Comparison of ENCODE assay signal across 19 cellular contexts in the genomic region with DNA sequence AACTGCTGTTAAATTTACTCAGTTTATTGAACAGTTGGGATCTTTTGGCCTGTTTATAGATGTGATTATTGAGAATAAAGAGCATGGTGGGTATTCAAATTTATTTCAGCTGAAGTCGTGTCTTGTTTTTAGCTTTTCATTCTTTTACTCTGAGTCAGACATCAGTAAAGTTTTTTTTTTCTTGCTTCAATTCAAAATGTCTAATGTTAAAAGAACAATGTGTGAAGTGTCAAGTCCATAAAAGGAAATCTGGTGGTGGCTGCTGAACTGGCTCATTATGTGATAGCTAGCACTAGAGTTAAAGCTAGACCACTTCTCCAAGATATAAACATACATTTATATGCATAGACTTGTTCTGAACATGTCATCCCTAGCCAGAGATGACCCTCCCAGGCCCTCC.
DNase-seq lines count a peak whose midpoint lies in the region; ATAC-seq, FAIRE-seq and TF ChIP-seq lines count a peak whose summit lies in the region.
"Had no signal": no experiment of that assay in that cellular context is flagged by ENCODE, and none has a peak within 500 bp of the region (broad histone marks: within the 10 kb centered on the region; RNA-seq: fewer than 3 reads in every experiment).

No MANE protein-coding gene starts in this region.

- H3K27ac ChIP-seq in ACC112 (ENCODE audit: low read depth, low read length) (no peak overlapping the region), rectal smooth muscle tissue (ENCODE audit: low read depth, low read length) (peak overlapping the region; percentile 66)
- H3K27ac ChIP-seq: parathyroid adenoma, SJCRH30, upper lobe of right lung had no signal

- no peak overlapping the region for H3K9ac ChIP-seq in rectal smooth muscle tissue (ENCODE audit: low read length)
- H3K9ac ChIP-seq: parathyroid adenoma had no signal

- no peak overlapping the region for H3K4me3 ChIP-seq in ACC112 (ENCODE audit: low read depth, low read length)
- no peak overlapping the region for H3K4me3 ChIP-seq in bronchial epithelial cell (ENCODE audit: low read depth, low read length)
- no peak overlapping the region for H3K4me3 ChIP-seq in rectal smooth muscle tissue (ENCODE audit: low read length)
- H3K4me3 ChIP-seq: SJCRH30, upper lobe of right lung had no signal

- ATAC-seq in GM19351 (IDR thresholded peaks at IDR 0.05; ENCODE audit: unreplicated experiment) (no peak), GM21723 (IDR thresholded peaks at IDR 0.05; ENCODE audit: unreplicated experiment) (no peak), GM18867 (IDR thresholded peaks at IDR 0.05; ENCODE audit: unreplicated experiment) (no peak)
- ATAC-seq: left colon; stimulated activated naive B cell treated with anti-CD40 and anti-IgM and Interleukin-4, amounts not matched to agents 10 μg/mL and 1 μg/mL and 100 μg/mL, for 72 hours; upper lobe of right lung had no signal

- H3K4me1 ChIP-seq in ACC112 (ENCODE audit: control insufficient read depth, insufficient read depth, low read length, unreplicated experiment) (peaks cover 35% of the 10 kb centered on the region), rectal smooth muscle tissue (ENCODE audit: control insufficient read depth, insufficient read depth, low read length) (peaks cover 7% of the 10 kb centered on the region)
- H3K4me1 ChIP-seq: parathyroid adenoma, SJCRH30 had no signal

- DNase-seq in bronchial epithelial cell (ENCODE audit: low read depth) (peak; percentile 10), glomerular visceral epithelial cell (ENCODE audit: extremely low spot score) (peak; percentile 51), HuH-7 (ENCODE audit: low spot score) (no peak)
- DNase-seq: activated CD4-positive, CD25-positive, alpha-beta regulatory T cell; activated naive CD4-positive, alpha-beta T cell treated with Interleukin-2 at 50 U/mL for 16 hours; left colon; NCI-H2107; NCI-H526 treated with DMSO at 0.1 percent for 48 hours; OCI-M1; SJCRH30; stimulated activated naive B cell treated with anti-CD40 and anti-IgM and Interleukin-4, amounts not matched to agents 10 μg/mL and 1 μg/mL and 100 μg/mL, for 72 hours; upper lobe of right lung had no signal

- FAIRE-seq in bronchial epithelial cell (lab: Jason Lieb, UNC), result no peak
- FAIRE-seq: H1 had no signal

- H3K27me3 ChIP-seq in ACC112 (ENCODE audit: insufficient read depth, low read length), result no peaks in the 10 kb centered on the region; the same call in 1 of the 2 replicates
- peaks cover 2% of the 10 kb centered on the region for H3K27me3 ChIP-seq in bronchial epithelial cell (ENCODE audit: control insufficient read depth, insufficient read depth, low read length)
- no peaks in the 10 kb centered on the region for H3K27me3 ChIP-seq in rectal smooth muscle tissue (ENCODE audit: control insufficient read depth, insufficient read depth, low read length)
- H3K27me3 ChIP-seq: SJCRH30, upper lobe of right lung had no signal

- no peaks in the 10 kb centered on the region for H3K36me3 ChIP-seq in ACC112 (ENCODE audit: insufficient read depth, low read length)
- no peaks in the 10 kb centered on the region for H3K36me3 ChIP-seq in bronchial epithelial cell (ENCODE audit: control insufficient read depth, insufficient read depth, low read length)
- H3K36me3 ChIP-seq in rectal smooth muscle tissue (ENCODE audit: control insufficient read depth, insufficient read depth, low read length), result no peaks in the 10 kb centered on the region
- H3K36me3 ChIP-seq: SJCRH30, upper lobe of right lung had no signal

- H2AFZ ChIP-seq in ACC112 (ENCODE audit: low read length, unreplicated experiment), result peak overlapping the region; percentile 32
- H2AFZ ChIP-seq: parathyroid adenoma had no signal

- TF ChIP-seq CTCF in bronchial epithelial cell (IDR thresholded peaks at IDR 0.05; ENCODE audit: insufficient read depth, low read length, severe bottlenecking), result no peak

- no peaks in the 10 kb centered on the region for H3K79me2 ChIP-seq in ACC112 (ENCODE audit: control insufficient read depth, insufficient read depth, low read length, unreplicated experiment)
- H3K79me2 ChIP-seq: parathyroid adenoma had no signal
